Comparison of ENCODE assay signal across 9 cellular contexts in genomic region chr11:121053244-121053643, GRCh38.
"Had no signal": no experiment of that assay in that cellular context is flagged by ENCODE, and none has a peak within 500 bp of the region (broad histone marks: within the 10 kb centered on the region; RNA-seq: fewer than 3 reads in every experiment).

No MANE protein-coding gene starts in this region.

- H3K27ac ChIP-seq: HL-60 had no signal

- FAIRE-seq: HTR-8/SVneo, K562 had no signal

- H3K9me3 ChIP-seq: HAP-1 had no signal

- H3K4me1 ChIP-seq: HAP-1 had no signal

- H2AFZ ChIP-seq: GM23338 had no signal

- H3K4me3 ChIP-seq: GM23338, HAP-1, K562 had no signal

- DNase-seq: H7, HFFc6, IMR-90, KG1 had no signal

- H3K4me2 ChIP-seq: GM23338 had no signal
